14 cellular contexts compared by ENCODE assay signal in genomic region chr2:54927751-54928615, GRCh38.
A peak's percentile ranks its signal among the peaks of the same experiment; 100 is the strongest.
DNase-seq lines count a peak whose midpoint lies in the region; ATAC-seq and TF ChIP-seq lines count a peak whose summit lies in the region.
"Had no signal": no experiment of that assay in that cellular context is flagged by ENCODE, and none has a peak within 500 bp of the region (broad histone marks: within the 10 kb centered on the region; RNA-seq: fewer than 3 reads in every experiment).

No MANE protein-coding gene starts in this region.

- H3K9me3 ChIP-seq in mammary epithelial cell (replicated peaks; ENCODE audit: insufficient read depth, low read length) (no peaks in the 10 kb centered on the region), neuronal stem cell (replicated peaks in 1 of 2; ENCODE audit: control insufficient read depth in 2 of 2, insufficient read depth in 1 of 2, low read depth in 1 of 2, low read length in 2 of 2) (peaks cover 2 to 4% of the 10 kb centered on the region in 2 donors), suprapubic skin (no peaks in the 10 kb centered on the region)
- H3K9me3 ChIP-seq: BE2C had no signal

- H3K79me2 ChIP-seq in mammary epithelial cell (ENCODE audit: insufficient read depth, low read length): no peaks in the 10 kb centered on the region

- CTCF ChIA-PET in mammary epithelial cell (lab: Charles Lee; ENCODE audit: low non-redundant PET): no interaction called here

- TF ChIP-seq CTCF in mammary epithelial cell (conservative IDR thresholded peaks at IDR 0.05 in 1 of 2, IDR thresholded peaks at IDR 0.05 in 1 of 2; ENCODE audit: extremely low read depth in 1 of 2, insufficient read depth in 1 of 2, low read depth in 1 of 2, low read length in 2 of 2): no peak
- no peak for TF ChIP-seq CTCF in suprapubic skin (IDR thresholded peaks at IDR 0.05)
- no peak for TF ChIP-seq CTCF in progenitor cell of endocrine pancreas (IDR thresholded peaks at IDR 0.05; ENCODE audit: unreplicated experiment)

- no peak overlapping the region for H3K27ac Mint-ChIP-seq in progenitor cell of endocrine pancreas
- H3K27ac Mint-ChIP-seq: CD4-positive, alpha-beta memory T cell; GM23338 had no signal

- H3K27me3 ChIP-seq in mammary epithelial cell (ENCODE audit: insufficient read depth, low read length) (no peaks in the 10 kb centered on the region), neuronal stem cell (ENCODE audit: control insufficient read depth in 3 of 3, insufficient read depth in 3 of 3, low read depth in 1 of 3, low read length in 3 of 3) (peaks cover 0 to 6% (median 0%) of the 10 kb centered on the region in 3 experiments), suprapubic skin (no peaks in the 10 kb centered on the region)
- H3K27me3 ChIP-seq: BE2C had no signal

- H3K4me2 ChIP-seq in mammary epithelial cell (ENCODE audit: insufficient read depth, low read depth, low read length) (peak overlapping the region; percentile 51), neuronal stem cell (ENCODE audit: insufficient read depth, low read length, poor library complexity, severe bottlenecking) (no peak overlapping the region)
- H3K4me2 ChIP-seq: A549, GM23338 had no signal

- no peaks in the 10 kb centered on the region for H4K20me1 ChIP-seq in mammary epithelial cell (ENCODE audit: insufficient read depth, low read length)

- H3K14ac ChIP-seq in neuronal stem cell (ENCODE audit: low read length): peak overlapping the region; percentile 15

- H3K27ac ChIP-seq in mammary epithelial cell (ENCODE audit: insufficient read depth, low read depth, low read length) (no peak overlapping the region), neuronal stem cell (replicated peaks; ENCODE audit: low read length) (no peak overlapping the region), suprapubic skin (peak overlapping the region; percentile 3)
- H3K27ac ChIP-seq: A549, C4-2B had no signal

- H3K4me1 ChIP-seq in mammary epithelial cell (ENCODE audit: insufficient read depth, low read length) (peaks cover 13% of the 10 kb centered on the region), neuronal stem cell (ENCODE audit: control insufficient read depth in 2 of 2, insufficient read depth in 1 of 2, low read depth in 1 of 2, low read length in 2 of 2) (no peaks in the 10 kb centered on the region), suprapubic skin (peaks cover 11% of the 10 kb centered on the region)
- H3K4me1 ChIP-seq: BE2C had no signal

- in situ Hi-C loops in mammary epithelial cell (cut with MboI; ENCODE audit: low sequenced_read_pairs in 2 of 2): no loop called here

- H2BK15ac ChIP-seq in neuronal stem cell (ENCODE audit: low read length): no peak overlapping the region

- ATAC-seq in esophagus mucosa: peak; percentile 8
- ATAC-seq: A549, GM23338 had no signal

- no peak overlapping the region for H4K91ac ChIP-seq in neuronal stem cell (ENCODE audit: low read depth, low read length, poor library complexity)

- H3K9me3 Mint-ChIP-seq in progenitor cell of endocrine pancreas (ENCODE audit: low read depth): no peaks in the 10 kb centered on the region
- H3K9me3 Mint-ChIP-seq: GM23338 had no signal

- no peak overlapping the region for H2BK5ac ChIP-seq in neuronal stem cell (ENCODE audit: low read length)

- intact Hi-C loops in mammary epithelial cell (cut with micrococcal nuclease): no loop called here

- no peak overlapping the region for H3K18ac ChIP-seq in neuronal stem cell (ENCODE audit: low read length)

- H4K8ac ChIP-seq in neuronal stem cell (ENCODE audit: low read depth, low read length): peak overlapping the region; percentile 44

- H2AK5ac ChIP-seq in neuronal stem cell (ENCODE audit: low read depth, low read length): no peak overlapping the region

- no peak overlapping the region for H2BK120ac ChIP-seq in neuronal stem cell (ENCODE audit: low read depth, low read length)

- DNase-seq in mammary epithelial cell: no peak
- no peak for DNase-seq in neuronal stem cell (ENCODE audit: low spot score)
- no peak for DNase-seq in suprapubic skin (ENCODE audit: low spot score in 2 of 2)
- no peak for DNase-seq in progenitor cell of endocrine pancreas (ENCODE audit: low spot score, unreplicated experiment)
- no peak for DNase-seq in SKM-1 treated with dmso at 0.1 percent for 144 hours (lab: John Stamatoyannopoulos, UW; ENCODE audit: unreplicated experiment)
- no peak for DNase-seq in activated CD4-positive, alpha-beta T cell treated with anti-CD3 and anti-CD28 coated beads for 48 hours
- DNase-seq: BE2C; CD4-positive, alpha-beta memory T cell; DMS79; H7 had no signal

- H3K9ac ChIP-seq in mammary epithelial cell (ENCODE audit: insufficient read depth, low read length) (no peak overlapping the region), neuronal stem cell (ENCODE audit: low read depth, low read length, poor library complexity) (no peak overlapping the region)

- H3K36me3 ChIP-seq in mammary epithelial cell (ENCODE audit: insufficient read depth, low read length): no peaks in the 10 kb centered on the region
- no peaks in the 10 kb centered on the region for H3K36me3 ChIP-seq in neuronal stem cell (replicated peaks in 1 of 2; ENCODE audit: control insufficient read depth in 2 of 2, insufficient read depth in 2 of 2, low read length in 2 of 2)
- no peaks in the 10 kb centered on the region for H3K36me3 ChIP-seq in suprapubic skin

- H3K4me3 ChIP-seq in mammary epithelial cell (replicated peaks in 1 of 3; ENCODE audit: insufficient read depth in 1 of 3, low read depth in 2 of 3, low read length in 3 of 3) (no peak overlapping the region), neuronal stem cell (ENCODE audit: low read length in 2 of 2) (no peak overlapping the region), suprapubic skin (no peak overlapping the region)
- H3K4me3 ChIP-seq: A549, GM23338 had no signal

- no peak overlapping the region for H3K4me3 Mint-ChIP-seq in progenitor cell of endocrine pancreas (ENCODE audit: low read depth)
- H3K4me3 Mint-ChIP-seq: CD4-positive, alpha-beta memory T cell; GM23338 had no signal

- no peak overlapping the region for H3K4ac ChIP-seq in neuronal stem cell (ENCODE audit: low read length)

- H3K79me1 ChIP-seq in neuronal stem cell (ENCODE audit: low read depth, low read length): no peaks in the 10 kb centered on the region

- dilution Hi-C loops in mammary epithelial cell (cut with HindIII; ENCODE audit: low sequenced_read_pairs): no loop called here

- H3K27me3 Mint-ChIP-seq in progenitor cell of endocrine pancreas: peaks cover 3% of the 10 kb centered on the region

- 97% methylated on average over 16 of the region's 16 CpGs for WGBS in mammary epithelial cell (ENCODE audit: low coverage, missing lambda C conversion rate)
- WGBS in neuronal stem cell (ENCODE audit: extremely low coverage in 2 of 2, insufficient read length in 2 of 2, insufficient replicate concordance in 1 of 2), 2 donors: no CpG with 5 or more reads among the region's 16 CpGs
- 90% methylated on average over 14 of the region's 16 CpGs for WGBS in suprapubic skin

- TF ChIP-seq EP300 in suprapubic skin (IDR thresholded peaks at IDR 0.05): no peak

- H3K23ac ChIP-seq in neuronal stem cell (ENCODE audit: low read depth, low read length, poor library complexity): no peak overlapping the region

- H2BK12ac ChIP-seq in neuronal stem cell (ENCODE audit: low read length): no peak overlapping the region

- no peaks in the 10 kb centered on the region for H3K36me3 Mint-ChIP-seq in progenitor cell of endocrine pancreas (ENCODE audit: insufficient read depth)
- H3K36me3 Mint-ChIP-seq: CD4-positive, alpha-beta memory T cell had no signal

- no peak for TF ChIP-seq POLR2A in suprapubic skin (IDR thresholded peaks at IDR 0.05)

- BruUV-seq in mammary epithelial cell (replicated peaks; lab: Mats Ljungman, UMichigan): no TSS peak

- H2AFZ ChIP-seq in mammary epithelial cell (ENCODE audit: low read depth, low read length): peak overlapping the region; percentile 82
- H2AFZ ChIP-seq in neuronal stem cell (ENCODE audit: low read length): no peak overlapping the region
- H2AFZ ChIP-seq: GM23338 had no signal

- H3K4me1 Mint-ChIP-seq in progenitor cell of endocrine pancreas (ENCODE audit: low read depth): no peaks in the 10 kb centered on the region
- H3K4me1 Mint-ChIP-seq: CD4-positive, alpha-beta memory T cell; GM23338 had no signal
